Comparison of ENCODE assay signal across 1 cellular context in the genomic region with DNA sequence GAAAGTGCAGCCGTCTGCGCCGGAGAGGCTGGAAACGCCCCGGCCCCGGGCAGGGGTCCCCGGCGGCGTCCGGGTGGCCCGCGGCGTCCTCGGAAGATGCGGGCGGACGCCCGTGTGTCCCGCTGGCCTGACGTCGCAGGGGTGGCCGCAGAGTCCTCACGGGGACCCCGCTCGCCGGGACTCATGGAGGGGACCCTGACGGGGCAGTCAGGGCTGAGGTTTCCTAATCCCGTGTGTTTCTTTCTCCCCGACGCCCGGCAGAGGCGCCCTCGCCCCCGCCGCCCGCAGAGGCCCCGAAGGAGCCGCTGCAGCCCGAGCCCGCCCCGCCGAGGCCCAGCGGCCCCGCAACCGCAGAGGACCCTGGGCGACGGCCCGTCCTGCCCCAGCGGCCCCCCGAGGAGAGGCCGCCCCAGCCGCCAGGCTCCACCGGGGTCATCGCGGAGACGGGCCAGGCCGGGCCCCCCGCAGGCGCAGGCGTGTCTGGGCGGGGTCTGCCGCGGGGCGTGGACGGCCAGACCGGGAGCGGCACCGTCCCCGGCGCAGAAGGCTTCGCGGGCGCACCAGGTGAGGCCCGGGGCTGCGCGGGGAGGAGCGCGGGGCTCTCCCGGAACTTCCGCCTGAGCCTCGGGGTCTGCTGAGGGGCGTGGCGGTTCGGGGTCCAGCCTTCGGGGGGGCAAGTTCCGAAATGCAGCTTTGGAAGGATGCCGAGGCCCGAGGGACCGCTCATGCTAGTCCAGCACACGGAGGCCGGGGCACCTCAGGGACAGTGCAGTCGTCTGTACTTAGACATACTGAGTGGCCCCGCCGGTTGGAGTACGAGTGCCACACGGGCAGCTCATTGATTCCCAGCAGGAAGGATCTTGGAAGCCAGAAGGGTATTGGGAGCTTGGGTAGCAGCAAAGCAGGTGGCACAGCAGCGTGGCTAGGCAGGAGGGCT.
TF ChIP-seq lines count a peak whose summit lies in the region.

No MANE protein-coding gene starts in this region.

TF ChIP-seq in K562, 482 proteins besides CTCF, POLR2A, EP300 and RAD21 (continued from another document):
- 0 out of 2 replicates have a peak, but pooled peaks have one; percentile 4 for TF ChIP-seq SMC3 (conservative IDR thresholded peaks at IDR 0.05; ENCODE audit: insufficient read depth, low read depth, low read length)
- TF ChIP-seq MAZ (CRISPR knock-in tag; conservative IDR thresholded peaks at IDR 0.05 in 1 of 2, IDR thresholded peaks at IDR 0.05 in 1 of 2): peak in 1 of 2 experiments; percentile 57; a peak in 2 of 4 replicates
- no peak for TF ChIP-seq NFYB (IDR thresholded peaks at IDR 0.05; ENCODE audit: extremely low read depth, insufficient read length)
- TF ChIP-seq, protein P1, sequence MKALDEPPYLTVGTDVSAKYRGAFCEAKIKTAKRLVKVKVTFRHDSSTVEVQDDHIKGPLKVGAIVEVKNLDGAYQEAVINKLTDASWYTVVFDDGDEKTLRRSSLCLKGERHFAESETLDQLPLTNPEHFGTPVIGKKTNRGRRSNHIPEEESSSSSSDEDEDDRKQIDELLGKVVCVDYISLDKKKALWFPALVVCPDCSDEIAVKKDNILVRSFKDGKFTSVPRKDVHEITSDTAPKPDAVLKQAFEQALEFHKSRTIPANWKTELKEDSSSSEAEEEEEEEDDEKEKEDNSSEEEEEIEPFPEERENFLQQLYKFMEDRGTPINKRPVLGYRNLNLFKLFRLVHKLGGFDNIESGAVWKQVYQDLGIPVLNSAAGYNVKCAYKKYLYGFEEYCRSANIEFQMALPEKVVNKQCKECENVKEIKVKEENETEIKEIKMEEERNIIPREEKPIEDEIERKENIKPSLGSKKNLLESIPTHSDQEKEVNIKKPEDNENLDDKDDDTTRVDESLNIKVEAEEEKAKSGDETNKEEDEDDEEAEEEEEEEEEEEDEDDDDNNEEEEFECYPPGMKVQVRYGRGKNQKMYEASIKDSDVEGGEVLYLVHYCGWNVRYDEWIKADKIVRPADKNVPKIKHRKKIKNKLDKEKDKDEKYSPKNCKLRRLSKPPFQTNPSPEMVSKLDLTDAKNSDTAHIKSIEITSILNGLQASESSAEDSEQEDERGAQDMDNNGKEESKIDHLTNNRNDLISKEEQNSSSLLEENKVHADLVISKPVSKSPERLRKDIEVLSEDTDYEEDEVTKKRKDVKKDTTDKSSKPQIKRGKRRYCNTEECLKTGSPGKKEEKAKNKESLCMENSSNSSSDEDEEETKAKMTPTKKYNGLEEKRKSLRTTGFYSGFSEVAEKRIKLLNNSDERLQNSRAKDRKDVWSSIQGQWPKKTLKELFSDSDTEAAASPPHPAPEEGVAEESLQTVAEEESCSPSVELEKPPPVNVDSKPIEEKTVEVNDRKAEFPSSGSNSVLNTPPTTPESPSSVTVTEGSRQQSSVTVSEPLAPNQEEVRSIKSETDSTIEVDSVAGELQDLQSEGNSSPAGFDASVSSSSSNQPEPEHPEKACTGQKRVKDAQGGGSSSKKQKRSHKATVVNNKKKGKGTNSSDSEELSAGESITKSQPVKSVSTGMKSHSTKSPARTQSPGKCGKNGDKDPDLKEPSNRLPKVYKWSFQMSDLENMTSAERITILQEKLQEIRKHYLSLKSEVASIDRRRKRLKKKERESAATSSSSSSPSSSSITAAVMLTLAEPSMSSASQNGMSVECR (CRISPR knock-in tag; IDR thresholded peaks at IDR 0.05): peak; percentile 46; the same call in 1 of the 2 replicates
- TF ChIP-seq UBTF (IDR thresholded peaks at IDR 0.05; ENCODE audit: borderline replicate concordance in 1 of 2, low read depth in 2 of 2, low read length in 2 of 2): 0 out of 4 replicates have a peak, but pooled peaks of 1 of the 2 experiments have one; percentile 69
- TF ChIP-seq, protein P2, sequence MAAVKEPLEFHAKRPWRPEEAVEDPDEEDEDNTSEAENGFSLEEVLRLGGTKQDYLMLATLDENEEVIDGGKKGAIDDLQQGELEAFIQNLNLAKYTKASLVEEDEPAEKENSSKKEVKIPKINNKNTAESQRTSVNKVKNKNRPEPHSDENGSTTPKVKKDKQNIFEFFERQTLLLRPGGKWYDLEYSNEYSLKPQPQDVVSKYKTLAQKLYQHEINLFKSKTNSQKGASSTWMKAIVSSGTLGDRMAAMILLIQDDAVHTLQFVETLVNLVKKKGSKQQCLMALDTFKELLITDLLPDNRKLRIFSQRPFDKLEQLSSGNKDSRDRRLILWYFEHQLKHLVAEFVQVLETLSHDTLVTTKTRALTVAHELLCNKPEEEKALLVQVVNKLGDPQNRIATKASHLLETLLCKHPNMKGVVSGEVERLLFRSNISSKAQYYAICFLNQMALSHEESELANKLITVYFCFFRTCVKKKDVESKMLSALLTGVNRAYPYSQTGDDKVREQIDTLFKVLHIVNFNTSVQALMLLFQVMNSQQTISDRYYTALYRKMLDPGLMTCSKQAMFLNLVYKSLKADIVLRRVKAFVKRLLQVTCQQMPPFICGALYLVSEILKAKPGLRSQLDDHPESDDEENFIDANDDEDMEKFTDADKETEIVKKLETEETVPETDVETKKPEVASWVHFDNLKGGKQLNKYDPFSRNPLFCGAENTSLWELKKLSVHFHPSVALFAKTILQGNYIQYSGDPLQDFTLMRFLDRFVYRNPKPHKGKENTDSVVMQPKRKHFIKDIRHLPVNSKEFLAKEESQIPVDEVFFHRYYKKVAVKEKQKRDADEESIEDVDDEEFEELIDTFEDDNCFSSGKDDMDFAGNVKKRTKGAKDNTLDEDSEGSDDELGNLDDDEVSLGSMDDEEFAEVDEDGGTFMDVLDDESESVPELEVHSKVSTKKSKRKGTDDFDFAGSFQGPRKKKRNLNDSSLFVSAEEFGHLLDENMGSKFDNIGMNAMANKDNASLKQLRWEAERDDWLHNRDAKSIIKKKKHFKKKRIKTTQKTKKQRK (IDR thresholded peaks at IDR 0.05; ENCODE audit: borderline replicate concordance, low read depth, low read length): no peak
- 0 out of 2 replicates have a peak, but pooled peaks have one; percentile 35 for TF ChIP-seq CBFB (CRISPR knock-in tag; IDR thresholded peaks at IDR 0.05)
- TF ChIP-seq ZBTB7A (IDR thresholded peaks at IDR 0.05; ENCODE audit: borderline replicate concordance, control insufficient read depth, low read depth, low read length): peak; percentile 77
- TF ChIP-seq NRF1 (conservative IDR thresholded peaks at IDR 0.05 in 1 of 2, IDR thresholded peaks at IDR 0.05 in 1 of 2): peak; percentile 67 to 72; a peak in 3 of 4 replicates
- TF ChIP-seq MCM7 (IDR thresholded peaks at IDR 0.05): no peak
- peak in 1 of 2 experiments; percentile 59; a peak in 1 of 4 replicates for TF ChIP-seq NONO (IDR thresholded peaks at IDR 0.05; ENCODE audit: low read depth in 2 of 2, low read length in 1 of 2)
- TF ChIP-seq VEZF1 (CRISPR knock-in tag; IDR thresholded peaks at IDR 0.05): 0 out of 2 replicates have a peak, but pooled peaks have one; percentile 27
- peak; percentile 38; the same call in 1 of the 2 replicates for TF ChIP-seq RB1 (IDR thresholded peaks at IDR 0.05; ENCODE audit: low read depth)
- TF ChIP-seq, protein P3, sequence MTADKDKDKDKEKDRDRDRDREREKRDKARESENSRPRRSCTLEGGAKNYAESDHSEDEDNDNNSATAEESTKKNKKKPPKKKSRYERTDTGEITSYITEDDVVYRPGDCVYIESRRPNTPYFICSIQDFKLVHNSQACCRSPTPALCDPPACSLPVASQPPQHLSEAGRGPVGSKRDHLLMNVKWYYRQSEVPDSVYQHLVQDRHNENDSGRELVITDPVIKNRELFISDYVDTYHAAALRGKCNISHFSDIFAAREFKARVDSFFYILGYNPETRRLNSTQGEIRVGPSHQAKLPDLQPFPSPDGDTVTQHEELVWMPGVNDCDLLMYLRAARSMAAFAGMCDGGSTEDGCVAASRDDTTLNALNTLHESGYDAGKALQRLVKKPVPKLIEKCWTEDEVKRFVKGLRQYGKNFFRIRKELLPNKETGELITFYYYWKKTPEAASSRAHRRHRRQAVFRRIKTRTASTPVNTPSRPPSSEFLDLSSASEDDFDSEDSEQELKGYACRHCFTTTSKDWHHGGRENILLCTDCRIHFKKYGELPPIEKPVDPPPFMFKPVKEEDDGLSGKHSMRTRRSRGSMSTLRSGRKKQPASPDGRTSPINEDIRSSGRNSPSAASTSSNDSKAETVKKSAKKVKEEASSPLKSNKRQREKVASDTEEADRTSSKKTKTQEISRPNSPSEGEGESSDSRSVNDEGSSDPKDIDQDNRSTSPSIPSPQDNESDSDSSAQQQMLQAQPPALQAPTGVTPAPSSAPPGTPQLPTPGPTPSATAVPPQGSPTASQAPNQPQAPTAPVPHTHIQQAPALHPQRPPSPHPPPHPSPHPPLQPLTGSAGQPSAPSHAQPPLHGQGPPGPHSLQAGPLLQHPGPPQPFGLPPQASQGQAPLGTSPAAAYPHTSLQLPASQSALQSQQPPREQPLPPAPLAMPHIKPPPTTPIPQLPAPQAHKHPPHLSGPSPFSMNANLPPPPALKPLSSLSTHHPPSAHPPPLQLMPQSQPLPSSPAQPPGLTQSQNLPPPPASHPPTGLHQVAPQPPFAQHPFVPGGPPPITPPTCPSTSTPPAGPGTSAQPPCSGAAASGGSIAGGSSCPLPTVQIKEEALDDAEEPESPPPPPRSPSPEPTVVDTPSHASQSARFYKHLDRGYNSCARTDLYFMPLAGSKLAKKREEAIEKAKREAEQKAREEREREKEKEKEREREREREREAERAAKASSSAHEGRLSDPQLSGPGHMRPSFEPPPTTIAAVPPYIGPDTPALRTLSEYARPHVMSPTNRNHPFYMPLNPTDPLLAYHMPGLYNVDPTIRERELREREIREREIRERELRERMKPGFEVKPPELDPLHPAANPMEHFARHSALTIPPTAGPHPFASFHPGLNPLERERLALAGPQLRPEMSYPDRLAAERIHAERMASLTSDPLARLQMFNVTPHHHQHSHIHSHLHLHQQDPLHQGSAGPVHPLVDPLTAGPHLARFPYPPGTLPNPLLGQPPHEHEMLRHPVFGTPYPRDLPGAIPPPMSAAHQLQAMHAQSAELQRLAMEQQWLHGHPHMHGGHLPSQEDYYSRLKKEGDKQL (CRISPR knock-in tag; IDR thresholded peaks at IDR 0.05; ENCODE audit: borderline replicate concordance): 0 out of 2 replicates have a peak, but pooled peaks have one; percentile 48
- no peak for TF ChIP-seq NBN (IDR thresholded peaks at IDR 0.05; ENCODE audit: low read depth)
- TF ChIP-seq CTBP1 (IDR thresholded peaks at IDR 0.05; ENCODE audit: borderline replicate concordance): peak; percentile 59; the same call in 1 of the 2 replicates
- TF ChIP-seq SIN3B (IDR thresholded peaks at IDR 0.05; ENCODE audit: low read depth): 0 out of 2 replicates have a peak, but pooled peaks have one; percentile 35
- peak; percentile 52 for TF ChIP-seq ZFX (CRISPR knock-in tag; IDR thresholded peaks at IDR 0.05)
- TF ChIP-seq CXXC5 (CRISPR knock-in tag; IDR thresholded peaks at IDR 0.05): peak; percentile 41
- TF ChIP-seq L3MBTL2 (IDR thresholded peaks at IDR 0.05): peak; percentile 71
- TF ChIP-seq POLR2AphosphoS2 (IDR thresholded peaks at IDR 0.05; ENCODE audit: low read length): no peak
- TF ChIP-seq CTCFL (IDR thresholded peaks at IDR 0.05; ENCODE audit: borderline replicate concordance, insufficient read depth, low read depth, low read length, poor library complexity, severe bottlenecking): peak; percentile 15
- TF ChIP-seq, protein P4, sequence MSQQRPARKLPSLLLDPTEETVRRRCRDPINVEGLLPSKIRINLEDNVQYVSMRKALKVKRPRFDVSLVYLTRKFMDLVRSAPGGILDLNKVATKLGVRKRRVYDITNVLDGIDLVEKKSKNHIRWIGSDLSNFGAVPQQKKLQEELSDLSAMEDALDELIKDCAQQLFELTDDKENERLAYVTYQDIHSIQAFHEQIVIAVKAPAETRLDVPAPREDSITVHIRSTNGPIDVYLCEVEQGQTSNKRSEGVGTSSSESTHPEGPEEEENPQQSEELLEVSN (IDR thresholded peaks at IDR 0.05; ENCODE audit: borderline replicate concordance in 1 of 2, extremely low read depth in 1 of 2, insufficient read depth in 1 of 2, insufficient read length in 1 of 2, low read depth in 1 of 2, low read length in 1 of 2, poor library complexity in 1 of 2, severe bottlenecking in 1 of 2): peak in 1 of 2 experiments; percentile 40
